In genomic region chr3:197736491-197737318, GRCh38 we compare ENCODE assay signal across 8 cellular contexts. TPM values are rescaled to one million over a fixed set of nuclear protein-coding genes. Genes with fewer than 3 reads are reported as not detected.
A peak's percentile ranks its signal among the peaks of the same experiment; 100 is the strongest.
DNase-seq lines count a peak whose midpoint lies in the region; ATAC-seq and TF ChIP-seq lines count a peak whose summit lies in the region.

TSS of gene RUBCN (minus strand) at chr3:197736904. CDS start at chr3:197736719, 185 bp downstream.

- H3K4me1 ChIP-seq in right atrium auricular region = peaks cover 0 to 22% of the 10 kb centered on the region in 2 donors
- H3K4me1 ChIP-seq in psoas muscle = peaks cover 25% of the 10 kb centered on the region
- no peaks in the 10 kb centered on the region for H3K4me1 ChIP-seq in urinary bladder (ENCODE audit: insufficient read depth)

- peak within 1 kb of the TSS; percentile 83 to 87 for H3K27ac ChIP-seq in right atrium auricular region
- peak within 1 kb of the TSS; percentile 95 for H3K27ac ChIP-seq in psoas muscle
- H3K27ac ChIP-seq in urinary bladder (ENCODE audit: low read depth) = peak within 1 kb of the TSS; percentile 64

- H3K4me3 ChIP-seq in right atrium auricular region = peak within 1 kb of the TSS; percentile 74 to 94
- peak within 1 kb of the TSS; percentile 89 for H3K4me3 ChIP-seq in psoas muscle
- H3K4me3 ChIP-seq in urinary bladder (ENCODE audit: low read depth, low read length) = peak within 1 kb of the TSS; percentile 88

- 0 to 1% (median 0%) methylated on average over 77 to 92 of the region's 92 CpGs for WGBS in psoas muscle, 3 donors
- WGBS in urinary bladder = under 1% methylated on average over 92 of the region's 92 CpGs

- intact Hi-C loops in psoas muscle (cut with DNase I) = no loop called here

- H3K27me3 ChIP-seq in right atrium auricular region (no peaks in the 10 kb centered on the region), psoas muscle (ENCODE audit: insufficient read depth in 3 of 3, low read length in 2 of 3) (no peaks in the 10 kb centered on the region)

- peak; percentile 82 for ATAC-seq in GM18502 (IDR thresholded peaks at IDR 0.05; ENCODE audit: poor library complexity, unreplicated experiment)
- ATAC-seq in HG02943 (IDR thresholded peaks at IDR 0.05; ENCODE audit: low read depth, unreplicated experiment) = peak; percentile 74
- ATAC-seq in psoas muscle = peak; percentile 97 to 99 (median 98)

- H3K9me3 ChIP-seq in right atrium auricular region = no peaks in the 10 kb centered on the region
- no peaks in the 10 kb centered on the region for H3K9me3 ChIP-seq in psoas muscle

- DNase-seq in NCI-H187 treated with DMSO at 0.1 percent for 48 hours (lab: John Stamatoyannopoulos, UW) = peak; percentile 73
- DNase-seq in T-helper 2 cell = peak; percentile 87 to 99 (median 91)
- DNase-seq in anterior cingulate cortex (lab: John Stamatoyannopoulos, UW) = peak; percentile 69 to 98 (median 95)
- peak; percentile 97 for DNase-seq in right atrium auricular region (ENCODE audit: low spot score)
- peak; percentile 96 to 97 for DNase-seq in psoas muscle

- H3K36me3 ChIP-seq in right atrium auricular region (no peaks in the 10 kb centered on the region), psoas muscle (ENCODE audit: insufficient read depth in 1 of 2, low read depth in 1 of 2) (peaks cover 0 to 8% of the 10 kb centered on the region in 2 donors), urinary bladder (ENCODE audit: insufficient read depth) (no peaks in the 10 kb centered on the region)

- no peak for TF ChIP-seq CTCF in right atrium auricular region (IDR thresholded peaks at IDR 0.05)
- TF ChIP-seq CTCF in psoas muscle (IDR thresholded peaks at IDR 0.05) = no peak

RNA-seq across cellular contexts. Expression of gene RUBCN, which starts in this region (rescaled TPM):
- total RNA-seq in right atrium auricular region (10 to 100 TPM; 32.3 to 32.7 TPM), psoas muscle (10 to 100 TPM; 21.9 to 29.1 (median 27.6) TPM), urinary bladder (7.9 TPM)
- polyA plus RNA-seq in psoas muscle (10 to 100 TPM in 1 of 3 donors, 1 to 10 TPM in 2; 5.0 to 12.9 (median 6.1) TPM), urinary bladder (14.6 TPM)

Comparison
In these comparisons a context has a peak if more than half of its experiments do, and no peak if none do; other contexts are left out.
1. Peak in every context shown above with its lines: DNase-seq, ATAC-seq, H3K4me3 ChIP-seq and H3K27ac ChIP-seq.